Comparison of ENCODE assay signal across 24 cellular contexts in genomic region chr4:175298119-175298518, GRCh38.
DNase-seq lines count a peak whose midpoint lies in the region; ATAC-seq and TF ChIP-seq lines count a peak whose summit lies in the region.
"Had no signal": no experiment of that assay in that cellular context is flagged by ENCODE, and none has a peak within 500 bp of the region (broad histone marks: within the 10 kb centered on the region; RNA-seq: fewer than 3 reads in every experiment).

No MANE protein-coding gene starts in this region.

- intact Hi-C loops in A673 (cut with micrococcal nuclease; ENCODE audit: unreplicated experiment) = no loop called here
- intact Hi-C loops in left colon (cut with DNase I, micrococcal nuclease) = no loop called here

- peaks cover 9% of the 10 kb centered on the region for H3K4me1 Mint-ChIP-seq in HFFc6 (ENCODE audit: low read depth)
- H3K4me1 Mint-ChIP-seq in WTC11 = no peaks in the 10 kb centered on the region
- H3K4me1 Mint-ChIP-seq: activated naive CD8-positive, alpha-beta T cell treated with anti-CD3 and anti-CD28 coated beads, Interleukin-2, amount 10 ng/mL, durations not matched to agents 7 days and 5 days; activated T-helper 17 cell treated with anti-CD3 and anti-CD28 coated beads, Interleukin-2, amount 50 U/mL, for 72 hours; CD14-positive monocyte had no signal

- H3K9me3 Mint-ChIP-seq in HFFc6 (no peaks in the 10 kb centered on the region; the same call in 1 of the 2 replicates), WTC11 (no peaks in the 10 kb centered on the region)
- H3K9me3 Mint-ChIP-seq: activated naive CD8-positive, alpha-beta T cell treated with anti-CD3 and anti-CD28 coated beads, Interleukin-2, amount 10 ng/mL, durations not matched to agents 7 days and 5 days had no signal

- H3K27ac Mint-ChIP-seq in HFFc6 = peak overlapping the region; percentile 25; the same call in 1 of the 2 replicates
- H3K27ac Mint-ChIP-seq in WTC11 = peak overlapping the region; percentile 55; the same call in 1 of the 2 replicates
- H3K27ac Mint-ChIP-seq: activated naive CD8-positive, alpha-beta T cell treated with anti-CD3 and anti-CD28 coated beads, Interleukin-2, amount 10 ng/mL, durations not matched to agents 7 days and 5 days; activated T-helper 17 cell treated with anti-CD3 and anti-CD28 coated beads, Interleukin-2, amount 50 U/mL, for 72 hours; CD14-positive monocyte; dendritic cell treated with granulocyte-macrophage colony-stimulating factor and Interleukin-4, amounts not matched to agents 40 ng/mL and 50 ng/mL, for 4 days had no signal

- peak; percentile 22 for DNase-seq in A673 (ENCODE audit: low spot score)
- no peak for DNase-seq in HFFc6
- no peak for DNase-seq in WTC11 (ENCODE audit: low spot score)
- DNase-seq in iris pigment epithelial cell (ENCODE audit: low read depth) = peak; percentile 89
- DNase-seq in left colon = no peak
- DNase-seq in NCI-H446 (lab: John Stamatoyannopoulos, UW) = no peak
- DNase-seq in NCI-H2107 treated with DMSO at 0.1 percent for 48 hours (lab: John Stamatoyannopoulos, UW; ENCODE audit: unreplicated experiment) = no peak
- DNase-seq: activated CD4-positive, alpha-beta T cell treated with anti-CD3 and anti-CD28 coated beads for 4 hours; activated naive CD8-positive, alpha-beta T cell treated with anti-CD3 and anti-CD28 coated beads, Interleukin-2, amount 10 ng/mL, durations not matched to agents 7 days and 5 days; foreskin keratinocyte; GDM1; GOT3; hippocampal formation; Kasumi-1; lower lobe of right lung; NCI-H1092 treated with DMSO at 0.1 percent for 48 hours; NCI-H524; Right ventricle myocardium superior had no signal

- H3K36me3 Mint-ChIP-seq in HFFc6 (ENCODE audit: low read depth) = no peaks in the 10 kb centered on the region
- H3K36me3 Mint-ChIP-seq in WTC11 = no peaks in the 10 kb centered on the region
- H3K36me3 Mint-ChIP-seq: activated naive CD8-positive, alpha-beta T cell treated with anti-CD3 and anti-CD28 coated beads, Interleukin-2, amount 10 ng/mL, durations not matched to agents 7 days and 5 days; CD14-positive monocyte had no signal

- peaks cover 9% of the 10 kb centered on the region for H3K4me1 ChIP-seq in A673 (ENCODE audit: insufficient read depth, low read length, poor library complexity, severe bottlenecking)
- H3K4me1 ChIP-seq: foreskin keratinocyte, lower lobe of right lung, vagina had no signal

- H3K4me3 ChIP-seq in A673 (ENCODE audit: low read depth, low read length, poor library complexity, severe bottlenecking) = no peak overlapping the region
- H3K4me3 ChIP-seq: cardiac muscle cell, lower lobe of right lung, vagina had no signal

- no TSS peak for BruUV-seq in A673 (replicated peaks; lab: Mats Ljungman, UMichigan)

- peak overlapping the region; percentile 21 for H3K27ac ChIP-seq in A673 (ENCODE audit: low read depth, low read length, poor library complexity, severe bottlenecking)
- H3K27ac ChIP-seq: cardiac muscle cell, foreskin keratinocyte, lower lobe of right lung, vagina had no signal

- ATAC-seq in WTC11 (no peak; the same call in 1 of the 2 replicates), left colon (no peak), GM19463 (IDR thresholded peaks at IDR 0.05; ENCODE audit: unreplicated experiment) (no peak)
- ATAC-seq: activated T-helper 17 cell treated with anti-CD3 and anti-CD28 coated beads, Interleukin-2, amount 50 U/mL, for 72 hours; foreskin keratinocyte; lower lobe of right lung had no signal

- no peaks in the 10 kb centered on the region for H3K36me3 ChIP-seq in A673 (ENCODE audit: insufficient read depth, low read length, poor library complexity, severe bottlenecking)
- H3K36me3 ChIP-seq: cardiac muscle cell, lower lobe of right lung, vagina had no signal

- POLR2A ChIA-PET in A673 (lab: Charles Lee; ENCODE audit: low non-redundant PET) (no interaction called here), WTC11 (lab: Charles Lee) (no interaction called here)

- no peaks in the 10 kb centered on the region for H3K27me3 ChIP-seq in A673 (replicated peaks; ENCODE audit: insufficient read depth, low read depth, low read length, poor library complexity)
- H3K27me3 ChIP-seq: cardiac muscle cell, foreskin keratinocyte, vagina had no signal

- CTCF ChIA-PET in A673 (lab: Charles Lee) = no interaction called here
- CTCF ChIA-PET in WTC11 (lab: Charles Lee) = no interaction called here

- TF ChIP-seq CTCF in A673 (conservative IDR thresholded peaks at IDR 0.05; ENCODE audit: low read depth, low read length) (no peak), HFFc6 (IDR thresholded peaks at IDR 0.05) (no peak), WTC11 (IDR thresholded peaks at IDR 0.05) (no peak)

- H3K4me3 Mint-ChIP-seq in HFFc6 (0 out of 2 replicates have a peak overlapping the region, but pooled peaks have one; percentile 5), WTC11 (no peak overlapping the region)
- H3K4me3 Mint-ChIP-seq: activated naive CD8-positive, alpha-beta T cell treated with anti-CD3 and anti-CD28 coated beads, Interleukin-2, amount 10 ng/mL, durations not matched to agents 7 days and 5 days; activated T-helper 17 cell treated with anti-CD3 and anti-CD28 coated beads, Interleukin-2, amount 50 U/mL, for 72 hours; CD14-positive monocyte; dendritic cell treated with granulocyte-macrophage colony-stimulating factor and Interleukin-4, amounts not matched to agents 40 ng/mL and 50 ng/mL, for 4 days had no signal

- H3K9me3 ChIP-seq in A673 (ENCODE audit: low read depth, low read length, poor library complexity, severe bottlenecking) = no peaks in the 10 kb centered on the region
- H3K9me3 ChIP-seq: lower lobe of right lung, vagina had no signal

- H3K27me3 Mint-ChIP-seq in HFFc6 (ENCODE audit: insufficient read depth) = no peaks in the 10 kb centered on the region; the same call in 1 of the 2 replicates
- H3K27me3 Mint-ChIP-seq in WTC11 (ENCODE audit: low read depth) = no peaks in the 10 kb centered on the region
- H3K27me3 Mint-ChIP-seq: activated naive CD8-positive, alpha-beta T cell treated with anti-CD3 and anti-CD28 coated beads, Interleukin-2, amount 10 ng/mL, durations not matched to agents 7 days and 5 days; activated T-helper 17 cell treated with anti-CD3 and anti-CD28 coated beads, Interleukin-2, amount 50 U/mL, for 72 hours; dendritic cell treated with granulocyte-macrophage colony-stimulating factor and Interleukin-4, amounts not matched to agents 40 ng/mL and 50 ng/mL, for 4 days had no signal

TF ChIP-seq in WTC11, 78 proteins besides CTCF, POLR2A, EP300 and RAD21:
- TF ChIP-seq, protein P1, sequence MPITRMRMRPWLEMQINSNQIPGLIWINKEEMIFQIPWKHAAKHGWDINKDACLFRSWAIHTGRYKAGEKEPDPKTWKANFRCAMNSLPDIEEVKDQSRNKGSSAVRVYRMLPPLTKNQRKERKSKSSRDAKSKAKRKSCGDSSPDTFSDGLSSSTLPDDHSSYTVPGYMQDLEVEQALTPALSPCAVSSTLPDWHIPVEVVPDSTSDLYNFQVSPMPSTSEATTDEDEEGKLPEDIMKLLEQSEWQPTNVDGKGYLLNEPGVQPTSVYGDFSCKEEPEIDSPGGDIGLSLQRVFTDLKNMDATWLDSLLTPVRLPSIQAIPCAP (CRISPR knock-in tag; IDR thresholded peaks at IDR 0.05) = no peak
- no peak for TF ChIP-seq ATF2 (CRISPR knock-in tag; IDR thresholded peaks at IDR 0.05; ENCODE audit: borderline replicate concordance, low read depth)
- TF ChIP-seq ZNF416 (CRISPR knock-in tag; IDR thresholded peaks at IDR 0.05) = no peak
- no peak for TF ChIP-seq ARID4B (CRISPR knock-in tag; IDR thresholded peaks at IDR 0.05; ENCODE audit: borderline replicate concordance)

Comparison
In these comparisons a context has a peak if more than half of its experiments do, and no peak if none do; other contexts are left out.
1. DNase-seq: peak in A673 (single experiment) and iris pigment epithelial cell (single experiment); none in HFFc6 (single experiment), WTC11 (single experiment), left colon (0 of 2), NCI-H446 (0 of 2) and NCI-H2107 treated with DMSO at 0.1 percent for 48 hours (single experiment).